ENCODE assay signal across 8 cellular contexts in the genomic region with DNA sequence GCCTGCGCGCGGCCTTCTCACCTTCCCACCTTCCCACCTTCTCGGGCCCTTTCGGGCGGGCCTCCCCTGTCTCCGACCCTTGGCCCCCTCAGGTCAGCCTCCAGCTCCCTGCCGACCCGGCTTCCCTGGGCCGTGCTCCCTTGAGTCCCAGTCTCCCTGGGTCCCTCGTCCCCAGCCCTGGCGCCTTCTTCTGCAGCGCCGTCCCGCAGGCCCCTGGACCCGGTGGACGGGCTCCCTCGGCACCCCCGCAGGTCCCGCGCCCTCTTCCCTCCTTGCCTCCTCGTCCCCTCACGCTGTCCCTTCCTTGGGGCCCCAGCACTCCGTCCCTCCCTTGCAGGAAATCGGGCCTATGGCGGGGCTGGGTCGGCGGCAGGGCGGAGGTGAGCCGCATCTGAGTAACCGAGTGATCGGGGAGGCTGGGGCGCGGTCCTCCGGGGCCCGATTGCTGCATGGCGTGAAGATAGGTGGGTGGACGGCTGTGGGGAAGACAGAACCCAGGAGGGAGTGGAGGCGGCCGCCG. TPM values are rescaled to one million over a fixed set of nuclear protein-coding genes. Genes with fewer than 3 reads are reported as not detected.
DNase-seq lines count a peak whose midpoint lies in the region; ATAC-seq and TF ChIP-seq lines count a peak whose summit lies in the region.

No MANE protein-coding gene starts in this region.

- H3K27ac Mint-ChIP-seq in CD14-positive monocyte = peak overlapping the region; percentile 80 to 94 (median 92)

- ATAC-seq in GM21786 (IDR thresholded peaks at IDR 0.05; ENCODE audit: unreplicated experiment) = peak; percentile 4
- no peak for ATAC-seq in GM19455 (IDR thresholded peaks at IDR 0.05; ENCODE audit: unreplicated experiment)
- no peak for ATAC-seq in HG03565 (IDR thresholded peaks at IDR 0.05; ENCODE audit: unreplicated experiment)

- H3K27ac ChIP-seq in adipose tissue (ENCODE audit: low read depth, low read length) = peak overlapping the region; percentile 33

- H3K4me3 ChIP-seq in NT2/D1 (ENCODE audit: insufficient read length, low read depth) (peak overlapping the region; percentile 76), iPS-15b (ENCODE audit: low read depth, low read length) (peak overlapping the region; percentile 99)

- H3K4me1 ChIP-seq in NT2/D1 (ENCODE audit: insufficient read depth, insufficient read length) (peaks cover 17% of the 10 kb centered on the region), iPS-15b (ENCODE audit: control insufficient read depth, insufficient read depth, low read length) (peaks cover 14% of the 10 kb centered on the region)

- H3K9me3 ChIP-seq in NT2/D1 (ENCODE audit: insufficient read depth, low read length) = no peaks in the 10 kb centered on the region
- no peaks in the 10 kb centered on the region for H3K9me3 ChIP-seq in iPS-15b (ENCODE audit: control insufficient read depth, insufficient read depth, low read length)

- peaks cover 16 to 17% of the 10 kb centered on the region in 2 donors for H3K36me3 Mint-ChIP-seq in CD14-positive monocyte

- no peak for DNase-seq in CD14-positive monocyte (ENCODE audit: low spot score)
- DNase-seq in NT2/D1 (ENCODE audit: low read depth, low spot score) = no peak
- DNase-seq in stimulated activated CD4-positive, alpha-beta T cell treated with anti-CD3 and anti-CD28 coated beads, Interleukin-15, amount 100 ng/mL, for 24 hours = peak; percentile 59

- peaks cover 0 to 2% (median 0%) of the 10 kb centered on the region in 7 donors for H3K9me3 Mint-ChIP-seq in CD14-positive monocyte

- H3K36me3 ChIP-seq in NT2/D1 (ENCODE audit: insufficient read depth, insufficient read length, low read length) = peaks cover 62% of the 10 kb centered on the region
- H3K36me3 ChIP-seq in iPS-15b (ENCODE audit: control insufficient read depth, insufficient read depth, low read length) = peaks cover 13% of the 10 kb centered on the region

- no peaks in the 10 kb centered on the region for H3K27me3 ChIP-seq in NT2/D1 (ENCODE audit: insufficient read depth, insufficient read length)
- no peaks in the 10 kb centered on the region for H3K27me3 ChIP-seq in iPS-15b (ENCODE audit: control insufficient read depth, insufficient read depth, low read length)

- peaks cover 47% of the 10 kb centered on the region for H3K4me1 Mint-ChIP-seq in CD14-positive monocyte

- peaks cover 0 to 1% (median 0%) of the 10 kb centered on the region in 3 donors for H3K27me3 Mint-ChIP-seq in CD14-positive monocyte (ENCODE audit: low read depth in 3 of 3)

- no peak for TF ChIP-seq CTCF in CD14-positive monocyte (IDR thresholded peaks at IDR 0.05)

- 0 to 1% (median 0%) methylated on average over 40 to 41 of the region's 41 CpGs for WGBS in adipose tissue, 3 donors

- intact Hi-C loops in CD14-positive monocyte (cut with micrococcal nuclease) = loop anchor here in 1 of 2 donors (10.0 kb wide), 1 partner anchor 275 kb away; the partner anchor contains the start of gene SCAI

- peak overlapping the region; percentile 84 to 92 for H3K4me3 Mint-ChIP-seq in CD14-positive monocyte

- peak overlapping the region; percentile 100 for H3K9ac ChIP-seq in NT2/D1 (ENCODE audit: insufficient read length, low read depth)
- H3K9ac ChIP-seq in iPS-15b (ENCODE audit: low read depth, low read length) = peak overlapping the region; percentile 87

RNA-seq across cellular contexts. Expression of gene ARPC5L, which starts 7.6 kb away (rescaled TPM):
- 10 to 100 TPM; 16.0 to 20.7 TPM for polyA plus RNA-seq in CD14-positive monocyte
- 10 to 100 TPM; 16.9 to 52.2 (median 27.4) TPM for polyA plus RNA-seq in adipose tissue

RNA-seq across cellular contexts. Expression of gene RPL35, which starts 7.8 kb away (rescaled TPM):
- 100 to 1,000 TPM; 660 to 828 TPM for polyA plus RNA-seq in CD14-positive monocyte
- polyA plus RNA-seq in adipose tissue = 1,000 to 10,000 TPM; 2,663 to 5,499 (median 3,310) TPM

RNA-seq across cellular contexts. Expression of gene WDR38, which starts 16.3 kb away (rescaled TPM):
- polyA plus RNA-seq in CD14-positive monocyte = not detected
- not detected for polyA plus RNA-seq in adipose tissue
